ENCODE assay signal across 28 cellular contexts in the genomic region with DNA sequence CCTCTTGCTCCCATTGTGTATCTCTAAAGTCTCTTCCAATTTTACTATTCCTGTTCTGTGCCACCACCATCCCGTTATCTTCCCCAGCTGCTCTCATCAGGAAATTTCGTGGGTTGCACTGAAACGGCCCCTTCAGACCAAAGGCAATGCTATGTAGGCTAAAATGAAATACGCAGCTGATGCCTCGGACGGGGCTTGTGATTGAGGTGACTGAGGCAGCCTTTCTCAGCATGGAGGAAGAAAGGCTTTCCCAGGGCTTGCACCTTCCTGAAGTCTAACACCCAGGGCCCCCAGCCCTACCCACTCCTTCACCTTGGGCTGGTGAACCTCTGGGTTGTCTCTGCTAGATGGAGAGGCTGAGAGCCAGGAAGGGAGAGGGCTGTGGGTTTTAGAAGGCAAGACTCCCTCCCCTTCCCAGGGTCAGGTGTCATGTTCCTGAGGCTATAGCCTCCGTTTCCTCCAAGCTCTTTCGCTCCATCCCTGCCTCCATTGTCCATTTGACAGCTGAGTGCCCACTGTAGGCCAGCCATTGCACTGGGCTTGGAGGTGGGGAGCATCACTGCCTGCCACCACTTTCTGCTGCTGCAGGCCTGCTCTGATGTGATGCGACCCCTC. TPM values are rescaled to one million over a fixed set of nuclear protein-coding genes. Genes with fewer than 3 reads are reported as not detected.
DNase-seq lines count a peak whose midpoint lies in the region; ATAC-seq and TF ChIP-seq lines count a peak whose summit lies in the region.
"Had no signal": no experiment of that assay in that cellular context is flagged by ENCODE, and none has a peak within 500 bp of the region (broad histone marks: within the 10 kb centered on the region; RNA-seq: fewer than 3 reads in every experiment).

No MANE protein-coding gene starts in this region.

- in situ Hi-C loops in GM13977 (cut with MboI; ENCODE audit: low pct_unique_long_range_greater_than_20kb, low sequenced_read_pairs, unreplicated experiment): no loop called here

- peaks cover 0 to 2% of the 10 kb centered on the region in 2 donors for H3K4me1 ChIP-seq in lung (ENCODE audit: control insufficient read depth in 2 of 2, insufficient read depth in 2 of 2, low read length in 2 of 2)
- peaks cover 0 to 9% (median 0%) of the 10 kb centered on the region in 6 donors for H3K4me1 ChIP-seq in spleen

- H3K4me3 Mint-ChIP-seq in natural killer cell: no peak overlapping the region
- no peak overlapping the region for H3K4me3 Mint-ChIP-seq in natural killer cell treated with Interleukin-12 subunit alpha and Interleukin-12 subunit beta and Interleukin-15 and Interleukin-18, amount 100 ng/mL, for 72 hours
- H3K4me3 Mint-ChIP-seq: H9, HFFc6 had no signal

- H3K36me3 Mint-ChIP-seq in natural killer cell: no peaks in the 10 kb centered on the region
- H3K36me3 Mint-ChIP-seq in natural killer cell treated with Interleukin-12 subunit alpha and Interleukin-12 subunit beta and Interleukin-15 and Interleukin-18, amount 100 ng/mL, for 72 hours: no peaks in the 10 kb centered on the region

- no peak for ATAC-seq in natural killer cell
- ATAC-seq in natural killer cell treated with Interleukin-12 subunit alpha and Interleukin-12 subunit beta and Interleukin-15 and Interleukin-18, amount 100 ng/mL, for 72 hours: no peak
- ATAC-seq in lung (ENCODE audit: insufficient read depth, low FRiP score): no peak
- ATAC-seq: K562 had no signal

- H3K27me3 ChIP-seq in lung (ENCODE audit: control insufficient read depth, insufficient read depth): no peaks in the 10 kb centered on the region
- H3K27me3 ChIP-seq in spleen (replicated peaks in 1 of 7): no peaks in the 10 kb centered on the region
- H3K27me3 ChIP-seq: MG63 had no signal

- H3K4me3 ChIP-seq in lung (no peak overlapping the region), spleen (no peak overlapping the region)
- H3K4me3 ChIP-seq: GM23248, K562, MG63, SK-N-MC had no signal

- H3K27me3 Mint-ChIP-seq in natural killer cell (ENCODE audit: low read depth in 2 of 2): no peaks in the 10 kb centered on the region
- H3K27me3 Mint-ChIP-seq in natural killer cell treated with Interleukin-12 subunit alpha and Interleukin-12 subunit beta and Interleukin-15 and Interleukin-18, amount 100 ng/mL, for 72 hours: no peaks in the 10 kb centered on the region
- H3K27me3 Mint-ChIP-seq: CD8-positive, alpha-beta memory T cell had no signal

- H3K36me3 ChIP-seq in lung (ENCODE audit: control insufficient read depth in 2 of 2, insufficient read depth in 2 of 2, low read length in 2 of 2): peaks cover 0 to 23% of the 10 kb centered on the region in 2 donors
- H3K36me3 ChIP-seq in spleen: peaks cover 0 to 93% (median 30%) of the 10 kb centered on the region in 6 donors

- TF ChIP-seq CTCF in natural killer cell (IDR thresholded peaks at IDR 0.05): no peak
- no peak for TF ChIP-seq CTCF in lung (IDR thresholded peaks at IDR 0.05; ENCODE audit: control extremely low read depth, extremely low read depth)
- no peak for TF ChIP-seq CTCF in spleen (IDR thresholded peaks at IDR 0.05 in 8 of 11, conservative IDR thresholded peaks at IDR 0.05 in 3 of 11)
- no peak for TF ChIP-seq CTCF in GM13977 (IDR thresholded peaks at IDR 0.05; ENCODE audit: extremely low read depth, insufficient read depth, missing control alignments)

- H3K9me3 ChIP-seq in lung (ENCODE audit: control insufficient read depth in 2 of 2, insufficient read depth in 1 of 2, low read length in 1 of 2) (no peaks in the 10 kb centered on the region), spleen (no peaks in the 10 kb centered on the region)
- H3K9me3 ChIP-seq: MG63 had no signal

- DNase-seq in natural killer cell (peak; percentile 2), lung (ENCODE audit: low spot score) (peak; percentile 6), spleen (peak; percentile 38), dermis blood vessel endothelial cell (no peak), NCI-H187 treated with DMSO at 0.1 percent for 48 hours (lab: John Stamatoyannopoulos, UW) (no peak), GM13977 (ENCODE audit: low spot score) (no peak)
- DNase-seq in natural killer cell treated with Interleukin-12 subunit alpha and Interleukin-12 subunit beta and Interleukin-15 and Interleukin-18, amount 100 ng/mL, for 72 hours (ENCODE audit: low spot score): no peak
- DNase-seq: C1 segment of cervical spinal cord; Calu3; CD8-positive, alpha-beta memory T cell; DMS153; GM23248; H9; HFFc6; MG63; NCI-H1417; NCI-H2029 treated with DMSO at 0.1 percent for 48 hours; NCI-H345; NCI-H524; NCI-H774; NK-92 treated with Interleukin-12 subunit alpha and Interleukin-12 subunit beta, amount 100 ng/mL, for 24 hours; SHP77 treated with DMSO at 0.1 percent for 48 hours had no signal

- no peak overlapping the region for H3K27ac Mint-ChIP-seq in natural killer cell
- H3K27ac Mint-ChIP-seq in natural killer cell treated with Interleukin-12 subunit alpha and Interleukin-12 subunit beta and Interleukin-15 and Interleukin-18, amount 100 ng/mL, for 72 hours: peak overlapping the region in 1 of 2 donors; percentile 24
- H3K27ac Mint-ChIP-seq: HFFc6 had no signal

- WGBS in lung, 2 donors: 79 to 84% methylated on average over 9 of the region's 9 CpGs
- 82 to 92% (median 89%) methylated on average over 9 of the region's 9 CpGs for WGBS in spleen, 5 donors

- H3K4me1 Mint-ChIP-seq in natural killer cell: peaks cover 7 to 29% of the 10 kb centered on the region in 2 donors
- H3K4me1 Mint-ChIP-seq in natural killer cell treated with Interleukin-12 subunit alpha and Interleukin-12 subunit beta and Interleukin-15 and Interleukin-18, amount 100 ng/mL, for 72 hours (ENCODE audit: low read depth in 2 of 2): peaks cover 6 to 23% of the 10 kb centered on the region in 2 donors

- no peak for TF ChIP-seq POLR2A in spleen (IDR thresholded peaks at IDR 0.05)

- H3K27ac ChIP-seq in lung (ENCODE audit: low read depth in 1 of 2, low read length in 1 of 2): no peak overlapping the region
- no peak overlapping the region for H3K27ac ChIP-seq in spleen
- H3K27ac ChIP-seq: GM23248, RWPE1, SK-N-MC had no signal

- no peaks in the 10 kb centered on the region for H3K9me3 Mint-ChIP-seq in natural killer cell
- H3K9me3 Mint-ChIP-seq in natural killer cell treated with Interleukin-12 subunit alpha and Interleukin-12 subunit beta and Interleukin-15 and Interleukin-18, amount 100 ng/mL, for 72 hours: no peaks in the 10 kb centered on the region
- H3K9me3 Mint-ChIP-seq: CD8-positive, alpha-beta memory T cell; H9; HFFc6 had no signal

- intact Hi-C loops in natural killer cell (cut with micrococcal nuclease): no loop called here
- intact Hi-C loops in spleen (cut with DNase I; ENCODE audit: low total_unique reads): no loop called here

RNA-seq across cellular contexts. Expression of a gene that starts 7.8 kb away (rescaled TPM):
- total RNA-seq in natural killer cell: 1 to 10 TPM in 1 of 3 donors, under 1 TPM in 1, not detected in 1; 0.64 to 1.5 TPM
- not detected for total RNA-seq in natural killer cell treated with Interleukin-12 subunit alpha and Interleukin-12 subunit beta and Interleukin-15 and Interleukin-18, amount 100 ng/mL, for 72 hours
- total RNA-seq in lung: 1 to 10 TPM in 1 of 2 donors, not detected in 1; 1.4 TPM
- under 1 TPM; 0.14 to 0.31 TPM for polyA plus RNA-seq in lung
- total RNA-seq in spleen: under 1 TPM in 1 of 7 donors, not detected in 6; 0.64 TPM
- polyA plus RNA-seq in spleen: under 1 TPM in 2 of 3 donors, not detected in 1; 0.17 to 0.35 TPM
- total RNA-seq in dermis blood vessel endothelial cell: 0.14 TPM in 1 of 2 replicates, not detected in the other
- total RNA-seq: A673, Calu3, G401, GM23248, H9, HFFc6, K562, LHCN-M2 had no signal

RNA-seq across cellular contexts. Expression of a gene that starts 8.9 kb away (rescaled TPM):
- 10 to 100 TPM; 22.0 to 27.4 (median 22.4) TPM for total RNA-seq in natural killer cell
- total RNA-seq in natural killer cell treated with Interleukin-12 subunit alpha and Interleukin-12 subunit beta and Interleukin-15 and Interleukin-18, amount 100 ng/mL, for 72 hours: 10 to 100 TPM; 18.2 to 31.5 TPM
- 10 to 100 TPM in 1 of 2 donors, 1 to 10 TPM in 1; 4.3 to 22.4 TPM for total RNA-seq in lung
- 10 to 100 TPM in 1 of 2 donors, 1 to 10 TPM in 1; 6.4 to 13.5 TPM for polyA plus RNA-seq in lung
- total RNA-seq in spleen: 10 to 100 TPM; 25.7 to 53.4 (median 32.9) TPM
- 10 to 100 TPM in 1 of 3 donors, 1 to 10 TPM in 2; 2.8 to 11.9 (median 3.3) TPM for polyA plus RNA-seq in spleen
- 2.4 and 2.5 TPM in 2 replicates for total RNA-seq in dermis blood vessel endothelial cell
- total RNA-seq: G401 had no signal

RNA-seq across cellular contexts. Expression of a gene that starts 13.2 kb away (rescaled TPM):
- 1,000 to 10,000 TPM; 3,690 to 5,833 (median 5,267) TPM for total RNA-seq in natural killer cell
- 1,000 to 10,000 TPM; 3,257 to 3,900 TPM for total RNA-seq in natural killer cell treated with Interleukin-12 subunit alpha and Interleukin-12 subunit beta and Interleukin-15 and Interleukin-18, amount 100 ng/mL, for 72 hours
- total RNA-seq in lung: 1,000 to 10,000 TPM in 1 of 2 donors, not detected in 1; 5,157 TPM
- polyA plus RNA-seq in lung: not detected
- over 10,000 TPM in 1 of 7 donors, 1,000 to 10,000 TPM in 3, not detected in 3; 8,053 to 10,281 (median 8,790) TPM for total RNA-seq in spleen
- not detected for polyA plus RNA-seq in spleen
- total RNA-seq in dermis blood vessel endothelial cell: not detected in 2 replicates
- total RNA-seq: G401, GM23248, LHCN-M2 had no signal
- polyA plus RNA-seq: CD8-positive, alpha-beta memory T cell; K562 had no signal

RNA-seq across cellular contexts. Expression of a gene that starts 49.6 kb away (rescaled TPM):
- total RNA-seq in natural killer cell: 10 to 100 TPM; 63.3 to 74.8 (median 67.0) TPM
- 10 to 100 TPM; 33.1 to 58.3 TPM for total RNA-seq in natural killer cell treated with Interleukin-12 subunit alpha and Interleukin-12 subunit beta and Interleukin-15 and Interleukin-18, amount 100 ng/mL, for 72 hours
- 100 to 1,000 TPM in 1 of 2 donors, 10 to 100 TPM in 1; 59.4 to 127 TPM for total RNA-seq in lung
- 10 to 100 TPM; 25.5 to 41.3 TPM for polyA plus RNA-seq in lung
- 100 to 1,000 TPM in 1 of 7 donors, 10 to 100 TPM in 6; 69.2 to 103 (median 91.5) TPM for total RNA-seq in spleen
- polyA plus RNA-seq in spleen: 10 to 100 TPM; 18.5 to 29.3 (median 22.0) TPM
- 123 and 137 TPM in 2 replicates for total RNA-seq in dermis blood vessel endothelial cell

Comparison
In these comparisons a context has a peak if more than half of its experiments do, and no peak if none do; other contexts are left out.
1. DNase-seq: peak in natural killer cell (single experiment), lung (single experiment) and spleen (single experiment); none in natural killer cell treated with Interleukin-12 subunit alpha and Interleukin-12 subunit beta and Interleukin-15 and Interleukin-18, amount 100 ng/mL, for 72 hours (single experiment), dermis blood vessel endothelial cell (single experiment), NCI-H187 treated with DMSO at 0.1 percent for 48 hours (single experiment) and GM13977 (single experiment).